ENCODE assay signal across 11 cellular contexts in genomic region chr12:110733089-110733715, GRCh38. TPM values are rescaled to one million over a fixed set of nuclear protein-coding genes. Genes with fewer than 3 reads are reported as not detected.
A peak's percentile ranks its signal among the peaks of the same experiment; 100 is the strongest.
DNase-seq lines count a peak whose midpoint lies in the region; ATAC-seq, FAIRE-seq and TF ChIP-seq lines count a peak whose summit lies in the region.
"Had no signal": no experiment of that assay in that cellular context is flagged by ENCODE, and none has a peak within 500 bp of the region (broad histone marks: within the 10 kb centered on the region; RNA-seq: fewer than 3 reads in every experiment).

No MANE protein-coding gene starts in this region.

- FAIRE-seq in frontal cortex (lab: Jason Lieb, UNC): no peak
- FAIRE-seq: small intestine had no signal

- H3K4me1 ChIP-seq in BLaER1: peaks cover 57% of the 10 kb centered on the region
- H3K4me1 ChIP-seq in mammary epithelial cell (ENCODE audit: insufficient read depth, low read length): peaks cover 10% of the 10 kb centered on the region

- intact Hi-C loops in mammary epithelial cell (cut with micrococcal nuclease): no loop called here

- BruUV-seq in mammary epithelial cell (replicated peaks; lab: Mats Ljungman, UMichigan): no TSS peak

- H3K4me2 ChIP-seq in BLaER1 (peak overlapping the region; percentile 76), mammary epithelial cell (ENCODE audit: insufficient read depth, low read depth, low read length) (peak overlapping the region; percentile 1)

- peak overlapping the region; percentile 25; the same call in 1 of the 2 replicates for H3K4me3 Mint-ChIP-seq in HFFc6
- peak overlapping the region in 1 of 8 donors; percentile 21 for H3K4me3 Mint-ChIP-seq in naive B cell

- H3K79me2 ChIP-seq in mammary epithelial cell (ENCODE audit: insufficient read depth, low read length): peaks cover 99% of the 10 kb centered on the region

- 32% methylated on average over 5 of the region's 5 CpGs for WGBS in mammary epithelial cell (ENCODE audit: low coverage, missing lambda C conversion rate)

- H3K9me3 Mint-ChIP-seq in HFFc6 (no peaks in the 10 kb centered on the region), naive B cell (no peaks in the 10 kb centered on the region)

- H3K27me3 ChIP-seq in BLaER1: no peaks in the 10 kb centered on the region
- no peaks in the 10 kb centered on the region for H3K27me3 ChIP-seq in mammary epithelial cell (ENCODE audit: insufficient read depth, low read length)

- TF ChIP-seq CTCF in HFFc6 (IDR thresholded peaks at IDR 0.05) (no peak), mammary epithelial cell (conservative IDR thresholded peaks at IDR 0.05 in 1 of 2, IDR thresholded peaks at IDR 0.05 in 1 of 2; ENCODE audit: extremely low read depth in 1 of 2, insufficient read depth in 1 of 2, low read depth in 1 of 2, low read length in 2 of 2) (no peak)

- H3K9ac ChIP-seq in BLaER1: peak overlapping the region; percentile 61; the same call in 1 of the 2 replicates
- H3K9ac ChIP-seq in mammary epithelial cell (ENCODE audit: insufficient read depth, low read length): no peak overlapping the region

- peaks cover 19% of the 10 kb centered on the region for H3K36me3 Mint-ChIP-seq in HFFc6 (ENCODE audit: low read depth)
- H3K36me3 Mint-ChIP-seq in naive B cell: peaks cover 0 to 10% of the 10 kb centered on the region in 2 donors

- H3K27ac ChIP-seq in BLaER1 (no peak overlapping the region), mammary epithelial cell (ENCODE audit: insufficient read depth, low read depth, low read length) (no peak overlapping the region)

- H3K4me3 ChIP-seq in BLaER1 (no peak overlapping the region), mammary epithelial cell (replicated peaks in 1 of 3; ENCODE audit: insufficient read depth in 1 of 3, low read depth in 2 of 3, low read length in 3 of 3) (no peak overlapping the region)
- H3K4me3 ChIP-seq: lung had no signal

- dilution Hi-C loops in mammary epithelial cell (cut with HindIII; ENCODE audit: low sequenced_read_pairs): loop anchor here (5.0 kb wide), 1 partner anchor 89 kb away; no protein-coding TSS in a partner anchor

- H3K27ac Mint-ChIP-seq in HFFc6 (peak overlapping the region; percentile 40), naive B cell (peak overlapping the region in 5 of 6 donors; percentile 71 to 94 (median 83))

- H3K9me3 ChIP-seq in BLaER1 (no peaks in the 10 kb centered on the region), mammary epithelial cell (replicated peaks; ENCODE audit: insufficient read depth, low read length) (no peaks in the 10 kb centered on the region)

- CTCF ChIA-PET in mammary epithelial cell (lab: Charles Lee; ENCODE audit: low non-redundant PET): no interaction called here

- in situ Hi-C loops in mammary epithelial cell (cut with MboI; ENCODE audit: low sequenced_read_pairs in 2 of 2): no loop called here

- no peak overlapping the region for H2AFZ ChIP-seq in mammary epithelial cell (ENCODE audit: low read depth, low read length)

- H4K20me1 ChIP-seq in BLaER1 (peaks cover 100% of the 10 kb centered on the region), mammary epithelial cell (ENCODE audit: insufficient read depth, low read length) (peaks cover 13% of the 10 kb centered on the region)

- peaks cover 47% of the 10 kb centered on the region for H3K4me1 Mint-ChIP-seq in HFFc6 (ENCODE audit: low read depth)
- peaks cover 27 to 69% (median 50%) of the 10 kb centered on the region in 3 donors for H3K4me1 Mint-ChIP-seq in naive B cell

- ATAC-seq in naive B cell (ENCODE audit: low read depth in 2 of 2) (no peak), HG02763 (IDR thresholded peaks at IDR 0.05; ENCODE audit: unreplicated experiment) (no peak)
- ATAC-seq: activated CD4-positive, CD25-positive, alpha-beta regulatory T cell treated with anti-CD3 and anti-CD28 coated beads, Interleukin-2, amount 50 U/mL, for 24 hours had no signal

- H3K36me3 ChIP-seq in BLaER1: peaks cover 89% of the 10 kb centered on the region
- H3K36me3 ChIP-seq in mammary epithelial cell (ENCODE audit: insufficient read depth, low read length): peaks cover 29% of the 10 kb centered on the region

- no peaks in the 10 kb centered on the region; the same call in none of the 2 replicates for H3K27me3 Mint-ChIP-seq in HFFc6 (ENCODE audit: insufficient read depth)
- H3K27me3 Mint-ChIP-seq in naive B cell: no peaks in the 10 kb centered on the region

- DNase-seq in HFFc6 (peak; percentile 64), mammary epithelial cell (peak; percentile 9), naive B cell (no peak), hepatic stellate cell (ENCODE audit: low spot score) (no peak), dedifferentiated amniotic fluid mesenchymal stem cell (ENCODE audit: extremely low spot score) (no peak), frontal cortex (ENCODE audit: low spot score in 2 of 2) (no peak)
- DNase-seq: small intestine had no signal

RNA-seq across cellular contexts. Expression of gene PPP1CC, which starts 9.5 kb away (rescaled TPM):
- 100 to 1,000 TPM in 5 of 6 experiments, 10 to 100 TPM in 1; 95.2 to 140 (median 134) TPM for total RNA-seq in HFFc6 (2021; fragmentation: NEBNext Ultra II Directional; extraction: Animal tissue kit (Norgen Biotek cat#: 25700))
- 100 to 1,000 TPM in 1 of 2 donors, 10 to 100 TPM in 1; 91.0 to 116 TPM for total RNA-seq in mammary epithelial cell
- 80.4 TPM for polyA plus RNA-seq in mammary epithelial cell
- 76.0 TPM for polyA minus RNA-seq in mammary epithelial cell
- polyA plus RNA-seq in naive B cell (ENCODE audit: low read depth in 6 of 6): 100 to 1,000 TPM; 198 to 315 (median 216) TPM
- total RNA-seq in frontal cortex: 140 TPM

RNA-seq across cellular contexts. Expression of gene HVCN1, which starts 44.3 kb away (rescaled TPM):
- under 1 TPM in 5 of 6 experiments, not detected in 1; 0.09 to 0.71 (median 0.33) TPM for total RNA-seq in HFFc6 (2021; fragmentation: NEBNext Ultra II Directional; extraction: Animal tissue kit (Norgen Biotek cat#: 25700))
- total RNA-seq in mammary epithelial cell (under 1 TPM in 1 of 2 donors, not detected in 1; 0.33 TPM), frontal cortex (7.3 TPM)
- polyA plus RNA-seq in mammary epithelial cell (not detected), naive B cell (ENCODE audit: low read depth in 6 of 6) (100 to 1,000 TPM; 654 to 887 (median 845) TPM)
- polyA minus RNA-seq in mammary epithelial cell: not detected

Comparison
In these comparisons a context has a peak if more than half of its experiments do, and no peak if none do; other contexts are left out.
1. DNase-seq: peak in HFFc6 (single experiment) and mammary epithelial cell (single experiment); none in naive B cell (single experiment), hepatic stellate cell (single experiment), dedifferentiated amniotic fluid mesenchymal stem cell (single experiment) and frontal cortex (0 of 2).